Comparison of ENCODE assay signal across 24 cellular contexts in the genomic region with DNA sequence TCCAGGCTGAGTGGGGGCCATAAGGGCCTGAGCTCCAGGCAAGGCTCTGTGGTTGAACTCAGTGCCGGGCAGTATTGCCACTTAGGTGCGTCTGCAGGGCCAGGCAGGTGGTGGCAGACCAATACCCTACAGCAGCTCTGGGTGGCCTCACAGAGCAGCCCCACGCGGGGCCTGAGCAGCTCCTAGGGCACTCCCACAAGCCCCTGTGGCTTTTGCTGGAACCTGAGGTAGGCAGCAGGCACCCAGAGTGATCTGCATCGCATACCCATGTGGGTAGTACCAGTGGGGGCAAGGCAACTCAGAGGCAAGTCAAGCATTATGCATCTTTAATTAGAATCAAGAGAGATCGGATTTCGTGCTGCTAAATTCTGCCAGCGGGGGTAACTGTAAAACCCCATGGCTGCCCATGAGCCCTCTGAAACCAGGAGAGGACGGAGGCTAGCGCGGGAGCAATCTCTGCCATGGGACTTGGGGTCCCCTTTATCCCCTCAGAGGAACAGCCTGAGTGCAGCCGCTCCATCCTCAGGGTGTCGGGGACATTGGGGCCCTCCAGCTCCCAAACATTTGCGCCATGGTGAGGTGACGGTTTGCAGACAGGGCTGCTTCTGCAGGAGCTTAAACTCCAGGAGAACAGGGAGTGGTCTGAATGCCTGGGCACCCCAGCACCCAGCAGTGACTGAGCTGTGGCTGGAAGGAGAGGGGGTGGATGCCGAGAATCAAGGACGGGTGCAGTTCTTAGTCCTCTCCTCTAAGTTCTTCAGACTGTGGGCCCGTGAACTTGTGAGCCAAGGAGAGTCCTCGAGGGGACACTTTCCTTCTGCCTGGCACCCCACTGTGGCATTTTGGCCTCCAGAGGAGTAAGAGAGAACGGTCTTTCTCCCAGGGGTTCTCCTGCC.
"Had no signal": no experiment of that assay in that cellular context is flagged by ENCODE, and none has a peak within 500 bp of the region (broad histone marks: within the 10 kb centered on the region; RNA-seq: fewer than 3 reads in every experiment).

No MANE protein-coding gene starts in this region.

- H3K36me3 ChIP-seq: cardiac muscle cell, left ventricle myocardium inferior, neutrophil, tibial artery had no signal

- H3K27me3 Mint-ChIP-seq: stimulated activated naive CD8-positive, alpha-beta T cell treated with anti-CD3 and anti-CD28 coated beads, Interleukin-15, amount 100 ng/mL, for 72 hours had no signal

- ATAC-seq: activated CD4-positive, CD25-positive, alpha-beta regulatory T cell treated with anti-CD3 and anti-CD28 coated beads, Interleukin-2, amount 50 U/mL, for 24 hours; activated CD8-positive, alpha-beta T cell treated with anti-CD3 and anti-CD28 coated beads, Interleukin-2, amount 10 ng/mL, durations not matched to agents 7 days and 5 days; activated naive CD8-positive, alpha-beta T cell treated with anti-CD3 and anti-CD28 coated beads, Interleukin-2, amount 50 U/mL, for 24 hours; body of pancreas; esophagus mucosa; right cardiac atrium; stimulated activated naive CD8-positive, alpha-beta T cell treated with anti-CD3 and anti-CD28 coated beads, Interleukin-15, amount 100 ng/mL, for 72 hours had no signal

- H3K36me3 Mint-ChIP-seq: natural killer cell had no signal

- H3K4me3 Mint-ChIP-seq: activated CD8-positive, alpha-beta T cell treated with anti-CD3 and anti-CD28 coated beads, Interleukin-2, amount 10 ng/mL, durations not matched to agents 7 days and 5 days; activated naive CD8-positive, alpha-beta T cell treated with anti-CD3 and anti-CD28 coated beads, Interleukin-2, amount 50 U/mL, for 24 hours; activated T-helper 1 cell treated with anti-CD3 and anti-CD28 coated beads, Interleukin-12 subunit alpha, Interleukin-12 subunit beta, Interleukin-2, Interleukin-4 antibody, amounts not matched to agents 30 ng/mL and 10 ng/mL and 1 ng/mL, durations not matched to agents 14 hours and 24 hours and 36 hours; natural killer cell; stimulated activated naive CD8-positive, alpha-beta T cell treated with anti-CD3 and anti-CD28 coated beads, Interleukin-15, amount 100 ng/mL, for 72 hours had no signal

- H3K4me1 Mint-ChIP-seq: activated naive CD8-positive, alpha-beta T cell treated with anti-CD3 and anti-CD28 coated beads, Interleukin-2, amount 50 U/mL, for 24 hours; natural killer cell; stimulated activated naive CD8-positive, alpha-beta T cell treated with anti-CD3 and anti-CD28 coated beads, Interleukin-15, amount 100 ng/mL, for 72 hours had no signal

- DNase-seq: activated CD4-positive, alpha-beta T cell treated with anti-CD3 and anti-CD28 coated beads, Interleukin-2, amount 50 U/mL, for 1 hour; activated CD8-positive, alpha-beta T cell treated with anti-CD3 and anti-CD28 coated beads, Interleukin-2, amount 10 ng/mL, durations not matched to agents 7 days and 5 days; activated gamma-delta T cell; activated naive CD4-positive, alpha-beta T cell treated with anti-CD3 and anti-CD28 coated beads, Interleukin-2, amount 50 U/mL, for 16 hours; activated naive CD8-positive, alpha-beta T cell treated with anti-CD3 and anti-CD28 coated beads, Interleukin-2, amount 50 U/mL, for 24 hours; body of pancreas; dermis blood vessel endothelial cell; effector memory CD4-positive, alpha-beta T cell; foreskin melanocyte; kidney glomerular epithelial cell; left ventricle myocardium inferior; midbrain; natural killer cell; right cardiac atrium; stimulated activated CD4-positive, alpha-beta T cell treated with anti-CD3 and anti-CD28 coated beads, Interleukin-1b, Interleukin-23, amount 100 ng/mL, for 48 hours; stimulated activated naive CD8-positive, alpha-beta T cell treated with anti-CD3 and anti-CD28 coated beads, Interleukin-15, amount 100 ng/mL, for 72 hours had no signal

- H3K9me3 ChIP-seq: body of pancreas, neutrophil, tibial artery had no signal

- H3K4me3 ChIP-seq: body of pancreas, cardiac muscle cell, left ventricle myocardium inferior, skin epidermis, tibial artery had no signal

- H3K27me3 ChIP-seq: body of pancreas, cardiac muscle cell had no signal

- H3K27ac ChIP-seq: body of pancreas, cardiac muscle cell, left ventricle myocardium inferior, neutrophil, parathyroid adenoma, skin epidermis, tibial artery had no signal

- H3K4me1 ChIP-seq: body of pancreas, left ventricle myocardium inferior, parathyroid adenoma, tibial artery had no signal

- H3K27ac Mint-ChIP-seq: activated CD8-positive, alpha-beta T cell treated with anti-CD3 and anti-CD28 coated beads, Interleukin-2, amount 10 ng/mL, durations not matched to agents 7 days and 5 days; activated naive CD8-positive, alpha-beta T cell treated with anti-CD3 and anti-CD28 coated beads, Interleukin-2, amount 50 U/mL, for 24 hours; activated T-helper 1 cell treated with anti-CD3 and anti-CD28 coated beads, Interleukin-12 subunit alpha, Interleukin-12 subunit beta, Interleukin-2, Interleukin-4 antibody, amounts not matched to agents 30 ng/mL and 10 ng/mL and 1 ng/mL, durations not matched to agents 14 hours and 24 hours and 36 hours; natural killer cell had no signal

- H3K9me3 Mint-ChIP-seq: activated naive CD8-positive, alpha-beta T cell treated with anti-CD3 and anti-CD28 coated beads, Interleukin-2, amount 50 U/mL, for 24 hours; activated T-helper 1 cell treated with anti-CD3 and anti-CD28 coated beads, Interleukin-12 subunit alpha, Interleukin-12 subunit beta, Interleukin-2, Interleukin-4 antibody, amounts not matched to agents 30 ng/mL and 10 ng/mL and 1 ng/mL, durations not matched to agents 14 hours and 24 hours and 36 hours; natural killer cell; stimulated activated naive CD8-positive, alpha-beta T cell treated with anti-CD3 and anti-CD28 coated beads, Interleukin-15, amount 100 ng/mL, for 72 hours had no signal
